ENCODE assay signal across 24 cellular contexts in genomic region chr1:18297896-18298648, GRCh38.
"Had no signal": no experiment of that assay in that cellular context is flagged by ENCODE, and none has a peak within 500 bp of the region (broad histone marks: within the 10 kb centered on the region; RNA-seq: fewer than 3 reads in every experiment).

No MANE protein-coding gene starts in this region.

- H3K4me3 ChIP-seq: coronary artery, right atrium auricular region, skin epidermis, tibial nerve had no signal

- H3K4me1 Mint-ChIP-seq: activated CD4-positive, alpha-beta T cell treated with anti-CD3 and anti-CD28 coated beads, Interleukin-2, amount 10 ng/mL, durations not matched to agents 24 days and 14 days; activated naive CD8-positive, alpha-beta T cell treated with anti-CD3 and anti-CD28 coated beads for 36 hours; central memory CD8-positive, alpha-beta T cell; natural killer cell; stimulated activated naive B cell treated with anti-CD40 and anti-IgM and Interleukin-4, amounts not matched to agents 10 μg/mL and 1 μg/mL and 100 μg/mL, for 72 hours had no signal

- H3K4me1 ChIP-seq: right atrium auricular region, tibial nerve had no signal

- H3K36me3 ChIP-seq: right atrium auricular region, tibial nerve had no signal

- H3K9me3 Mint-ChIP-seq: activated CD4-positive, alpha-beta T cell treated with anti-CD3 and anti-CD28 coated beads, Interleukin-2, amount 10 ng/mL, durations not matched to agents 24 days and 14 days; activated naive CD8-positive, alpha-beta T cell treated with anti-CD3 and anti-CD28 coated beads for 36 hours; brain; central memory CD8-positive, alpha-beta T cell; natural killer cell; stimulated activated naive B cell treated with anti-CD40 and anti-IgM and Interleukin-4, amounts not matched to agents 10 μg/mL and 1 μg/mL and 100 μg/mL, for 72 hours had no signal

- H3K4me3 Mint-ChIP-seq: activated CD4-positive, alpha-beta T cell treated with anti-CD3 and anti-CD28 coated beads, Interleukin-2, amount 10 ng/mL, durations not matched to agents 24 days and 14 days; activated naive CD8-positive, alpha-beta T cell treated with anti-CD3 and anti-CD28 coated beads for 36 hours; brain; central memory CD8-positive, alpha-beta T cell; natural killer cell; stimulated activated naive B cell treated with anti-CD40 and anti-IgM and Interleukin-4, amounts not matched to agents 10 μg/mL and 1 μg/mL and 100 μg/mL, for 72 hours had no signal

- H3K36me3 Mint-ChIP-seq: activated naive CD8-positive, alpha-beta T cell treated with anti-CD3 and anti-CD28 coated beads for 36 hours; brain; natural killer cell; stimulated activated naive B cell treated with anti-CD40 and anti-IgM and Interleukin-4, amounts not matched to agents 10 μg/mL and 1 μg/mL and 100 μg/mL, for 72 hours had no signal

- H3K27ac ChIP-seq: coronary artery, right atrium auricular region, skin epidermis, tibial nerve had no signal

- H3K27ac Mint-ChIP-seq: activated CD4-positive, alpha-beta T cell treated with anti-CD3 and anti-CD28 coated beads, Interleukin-2, amount 10 ng/mL, durations not matched to agents 24 days and 14 days; activated naive CD8-positive, alpha-beta T cell treated with anti-CD3 and anti-CD28 coated beads for 36 hours; natural killer cell; stimulated activated naive B cell treated with anti-CD40 and anti-IgM and Interleukin-4, amounts not matched to agents 10 μg/mL and 1 μg/mL and 100 μg/mL, for 72 hours had no signal

- DNase-seq: activated CD4-positive, alpha-beta T cell treated with anti-CD3 and anti-CD28 coated beads, Interleukin-2, amount 10 ng/mL, durations not matched to agents 24 days and 14 days; activated CD4-positive, CD25-positive, alpha-beta regulatory T cell; activated CD8-positive, alpha-beta memory T cell treated with anti-CD3 and anti-CD28 coated beads for 24 hours; activated gamma-delta T cell treated with Interleukin-2 at 50 U/mL for 16 hours; activated naive CD8-positive, alpha-beta T cell treated with anti-CD3 and anti-CD28 coated beads for 36 hours; amygdala; effector CD4-positive, alpha-beta T cell; foreskin fibroblast; hippocampal formation; kidney; left ventricle myocardium superior; mesenchymal stem cell; natural killer cell; posterior cingulate gyrus; stimulated activated CD4-positive, alpha-beta T cell treated with anti-CD3 and anti-CD28 coated beads, Interleukin-15, amount 100 ng/mL, for 24 hours; stimulated activated CD4-positive, alpha-beta T cell treated with anti-CD3 and anti-CD28 coated beads, Interleukin-4, amount 100 ng/mL, for 1 hour; stimulated activated naive B cell treated with anti-CD40 and anti-IgM and Interleukin-4, amounts not matched to agents 10 μg/mL and 1 μg/mL and 100 μg/mL, for 72 hours; substantia nigra had no signal

- H3K9me3 ChIP-seq: right atrium auricular region, tibial nerve had no signal
